Comparison of ENCODE assay signal across 17 cellular contexts in genomic region chr1:218324226-218324580, GRCh38. TPM values are rescaled to one million over a fixed set of nuclear protein-coding genes. Genes with fewer than 3 reads are reported as not detected.
DNase-seq lines count a peak whose midpoint lies in the region; ATAC-seq, FAIRE-seq and TF ChIP-seq lines count a peak whose summit lies in the region.
"Had no signal": no experiment of that assay in that cellular context is flagged by ENCODE, and none has a peak within 500 bp of the region (broad histone marks: within the 10 kb centered on the region; RNA-seq: fewer than 3 reads in every experiment).

No MANE protein-coding gene starts in this region.

- ATAC-seq in right cardiac atrium (peak in 1 of 2 donors; percentile 11), left cardiac atrium (no peak), upper lobe of right lung (peak; percentile 13)
- ATAC-seq: CD8-positive, alpha-beta T cell had no signal

- H3K27me3 Mint-ChIP-seq in endodermal cell (ENCODE audit: insufficient read depth) = no peaks in the 10 kb centered on the region

- intact Hi-C loops in right cardiac atrium (cut with DNase I) (no loop called here), left cardiac atrium (cut with DNase I) (no loop called here), kidney (cut with DNase I) (no loop called here), upper lobe of right lung (cut with DNase I) (loop anchor here (10.0 kb wide), 1 partner anchor 1491 kb away; no protein-coding TSS in a partner anchor)

- no peaks in the 10 kb centered on the region for H3K4me1 ChIP-seq in right cardiac atrium (ENCODE audit: control insufficient read depth, insufficient read depth, low read length)
- no peaks in the 10 kb centered on the region for H3K4me1 ChIP-seq in HEK293 (ENCODE audit: control insufficient read depth, insufficient read depth, low read length)
- H3K4me1 ChIP-seq in kidney (ENCODE audit: control insufficient read depth in 1 of 2, insufficient read depth in 1 of 2, low read depth in 1 of 2, low read length in 2 of 2) = no peaks in the 10 kb centered on the region
- H3K4me1 ChIP-seq in upper lobe of right lung = no peaks in the 10 kb centered on the region
- H3K4me1 ChIP-seq in endodermal cell (ENCODE audit: control insufficient read depth, insufficient read depth, low read length) = no peaks in the 10 kb centered on the region

- H3K9ac ChIP-seq in kidney (ENCODE audit: low read length in 2 of 2) (no peak overlapping the region), endodermal cell (ENCODE audit: extremely low read depth, low read length, poor library complexity, severe bottlenecking) (no peak overlapping the region)

- H3K27ac Mint-ChIP-seq in endodermal cell = no peak overlapping the region
- H3K27ac Mint-ChIP-seq: CD8-positive, alpha-beta T cell had no signal

- 97% methylated on average over 20 of the region's 20 CpGs for WGBS in right cardiac atrium
- WGBS in endodermal cell (ENCODE audit: insufficient coverage in 1 of 2, insufficient read length in 1 of 2), 2 experiments = 97 to 98% methylated on average over 7 to 20 of the region's 20 CpGs

- CTCF ChIA-PET in HEK293 (lab: Yijun Ruan, JAX) = no interaction called here

- H3K9me3 Mint-ChIP-seq in endodermal cell = no peaks in the 10 kb centered on the region
- H3K9me3 Mint-ChIP-seq: CD8-positive, alpha-beta T cell; H9 had no signal

- peak in 2 of 3 donors; percentile 22 to 42 for DNase-seq in right cardiac atrium
- DNase-seq in left cardiac atrium = no peak
- peak; percentile 65 for DNase-seq in kidney
- DNase-seq in upper lobe of right lung = no peak
- DNase-seq in endodermal cell = no peak
- DNase-seq in putamen (ENCODE audit: low spot score) = no peak
- DNase-seq: CD8-positive, alpha-beta T cell; COR-L47; DND-41; GDM1; GOT3; H9 had no signal

- H3K36me3 ChIP-seq in HEK293 (ENCODE audit: control insufficient read depth in 2 of 2, insufficient read depth in 1 of 2, low read length in 2 of 2) (peaks cover 0 to 8% of the 10 kb centered on the region in 2 experiments; a peak in 1 of 3 replicates), kidney (ENCODE audit: control insufficient read depth in 1 of 2, insufficient read depth in 2 of 2, low read length in 2 of 2) (peaks cover 0 to 11% of the 10 kb centered on the region in 2 donors), upper lobe of right lung (peaks cover 16% of the 10 kb centered on the region), endodermal cell (ENCODE audit: control insufficient read depth, insufficient read depth, low read length) (peaks cover 31% of the 10 kb centered on the region)

- peaks cover 42% of the 10 kb centered on the region for H3K36me3 Mint-ChIP-seq in endodermal cell (ENCODE audit: low read depth)

- H3K9me3 ChIP-seq in right cardiac atrium (ENCODE audit: control insufficient read depth, low read length) (no peaks in the 10 kb centered on the region), HEK293 (ENCODE audit: control insufficient read depth, insufficient read depth, low read depth, low read length) (no peaks in the 10 kb centered on the region), kidney (ENCODE audit: control insufficient read depth in 1 of 2, low read length in 2 of 2) (no peaks in the 10 kb centered on the region), upper lobe of right lung (no peaks in the 10 kb centered on the region), endodermal cell (ENCODE audit: control insufficient read depth, low read length) (no peaks in the 10 kb centered on the region)

- H3K27ac ChIP-seq in right cardiac atrium (ENCODE audit: low read length) (no peak overlapping the region), HEK293 (ENCODE audit: extremely low read depth, low read depth, low read length) (no peak overlapping the region), kidney (ENCODE audit: low read depth in 2 of 2, low read length in 2 of 2) (no peak overlapping the region), upper lobe of right lung (no peak overlapping the region), endodermal cell (ENCODE audit: low read depth, low read length) (no peak overlapping the region)

- no peak for TF ChIP-seq CTCF in HEK293 (tag by site-specific recombination; IDR thresholded peaks at IDR 0.05)
- TF ChIP-seq CTCF in kidney (IDR thresholded peaks at IDR 0.05; ENCODE audit: borderline replicate concordance, extremely low read depth, insufficient read depth) = no peak
- TF ChIP-seq CTCF in upper lobe of right lung (IDR thresholded peaks at IDR 0.05) = no peak
- TF ChIP-seq CTCF in endodermal cell (conservative IDR thresholded peaks at IDR 0.05) = no peak

- H3K4me3 ChIP-seq in right cardiac atrium (ENCODE audit: low read length) (no peak overlapping the region), HEK293 (ENCODE audit: low read depth, low read length) (no peak overlapping the region), kidney (ENCODE audit: low read length in 2 of 2) (no peak overlapping the region), upper lobe of right lung (no peak overlapping the region), endodermal cell (ENCODE audit: low read length) (no peak overlapping the region)

- no peak overlapping the region for H3K4me3 Mint-ChIP-seq in endodermal cell
- H3K4me3 Mint-ChIP-seq: CD14-positive monocyte; CD8-positive, alpha-beta T cell; H9 had no signal

- POLR2A ChIA-PET in HEK293 (lab: Yijun Ruan, JAX) = no interaction called here

- H3K4me1 Mint-ChIP-seq in endodermal cell = no peaks in the 10 kb centered on the region
- H3K4me1 Mint-ChIP-seq: CD14-positive monocyte, H9 had no signal

- no peak for FAIRE-seq in kidney (lab: Jason Lieb, UNC)
- FAIRE-seq: A204.1, GM12892, GM19239 had no signal

- H3K27me3 ChIP-seq in right cardiac atrium (ENCODE audit: control insufficient read depth, insufficient read depth) (no peaks in the 10 kb centered on the region), upper lobe of right lung (no peaks in the 10 kb centered on the region), endodermal cell (ENCODE audit: control insufficient read depth, insufficient read depth, low read length, poor library complexity, severe bottlenecking) (no peaks in the 10 kb centered on the region)

TF ChIP-seq in HEK293, 187 proteins besides CTCF, POLR2A, EP300 and RAD21:
- TF ChIP-seq ZFP3 (tag by site-specific recombination; IDR thresholded peaks at IDR 0.05; ENCODE audit: low read depth) = no peak
- 0 out of 2 replicates have a peak, but pooled peaks have one; percentile 28 for TF ChIP-seq ZNF202 (tag by site-specific recombination; IDR thresholded peaks at IDR 0.05; ENCODE audit: borderline replicate concordance)

RNA-seq across cellular contexts. Expression of gene TGFB2, which starts 20.9 kb away (rescaled TPM):
- total RNA-seq in right cardiac atrium = 1 to 10 TPM; 1.8 to 4.6 (median 4.0) TPM
- polyA plus RNA-seq in right cardiac atrium = 0.88 TPM
- 1 to 10 TPM; 2.7 to 4.0 TPM for total RNA-seq in left cardiac atrium
- 12.2 TPM for total RNA-seq in kidney
- polyA plus RNA-seq in kidney (ENCODE audit: insufficient read depth, low read depth, low replicate concordance) = 1.4 TPM
- 19.8 TPM for total RNA-seq in upper lobe of right lung
- 1 to 10 TPM in 1 of 2 donors, under 1 TPM in 1; 0.11 to 1.2 TPM for total RNA-seq in endodermal cell
- polyA plus RNA-seq in endodermal cell (2013, experiment 1 of 2) = 16.2 TPM
- 17.1 TPM for polyA plus RNA-seq in endodermal cell (2013, experiment 2 of 2)
- total RNA-seq: CD8-positive, alpha-beta T cell; H9 had no signal
- polyA plus RNA-seq: CD14-positive monocyte had no signal

RNA-seq across cellular contexts. Expression of gene RRP15, which starts 39.1 kb away (rescaled TPM):
- total RNA-seq in right cardiac atrium (10 to 100 TPM; 17.3 to 24.7 (median 19.9) TPM), left cardiac atrium (10 to 100 TPM; 18.5 to 25.0 TPM), kidney (21.4 TPM), upper lobe of right lung (16.9 TPM), endodermal cell (10 to 100 TPM; 24.9 to 27.3 TPM)
- polyA plus RNA-seq in right cardiac atrium (3.8 TPM), kidney (ENCODE audit: insufficient read depth, low read depth, low replicate concordance) (5.9 TPM)
- polyA plus RNA-seq in endodermal cell (2013, experiment 1 of 2) = 16.4 TPM
- polyA plus RNA-seq in endodermal cell (2013, experiment 2 of 2) = 15.0 TPM

Comparison
In these comparisons a context has a peak if more than half of its experiments do, and no peak if none do; other contexts are left out.
1. DNase-seq: peak in right cardiac atrium (2 of 3) and kidney (single experiment); none in left cardiac atrium (single experiment), upper lobe of right lung (single experiment), endodermal cell (single experiment) and putamen (single experiment).